In genomic region chr5:56525117-56525516, GRCh38 we compare ENCODE assay signal across 1 cellular context.
TF ChIP-seq lines count a peak whose summit lies in the region.

No MANE protein-coding gene starts in this region.

TF ChIP-seq in H1, 55 proteins besides CTCF, POLR2A, EP300 and RAD21 (continued from another document):
- TF ChIP-seq CHD7 (IDR thresholded peaks at IDR 0.05; ENCODE audit: insufficient replicate concordance, low read length) (no peak), HDAC2 (IDR thresholded peaks at IDR 0.05; ENCODE audit: borderline replicate concordance in 1 of 2, low read depth in 2 of 2, low read length in 2 of 2) (no peak), SP2 (IDR thresholded peaks at IDR 0.05; ENCODE audit: low read length) (no peak), CHD1 (IDR thresholded peaks at IDR 0.05; ENCODE audit: low read depth, low read length) (no peak), SIX5 (IDR thresholded peaks at IDR 0.05; ENCODE audit: low read depth, low read length) (no peak), NANOG (IDR thresholded peaks at IDR 0.05; ENCODE audit: insufficient read depth, low read depth, low read length, poor library complexity, severe bottlenecking) (no peak), KDM4A (IDR thresholded peaks at IDR 0.05; ENCODE audit: low read depth, low read length, severe bottlenecking) (no peak), CBX8 (IDR thresholded peaks at IDR 0.05; ENCODE audit: borderline replicate concordance, low read depth, low read length) (no peak)
